Comparison of ENCODE assay signal across 8 cellular contexts in the genomic region with DNA sequence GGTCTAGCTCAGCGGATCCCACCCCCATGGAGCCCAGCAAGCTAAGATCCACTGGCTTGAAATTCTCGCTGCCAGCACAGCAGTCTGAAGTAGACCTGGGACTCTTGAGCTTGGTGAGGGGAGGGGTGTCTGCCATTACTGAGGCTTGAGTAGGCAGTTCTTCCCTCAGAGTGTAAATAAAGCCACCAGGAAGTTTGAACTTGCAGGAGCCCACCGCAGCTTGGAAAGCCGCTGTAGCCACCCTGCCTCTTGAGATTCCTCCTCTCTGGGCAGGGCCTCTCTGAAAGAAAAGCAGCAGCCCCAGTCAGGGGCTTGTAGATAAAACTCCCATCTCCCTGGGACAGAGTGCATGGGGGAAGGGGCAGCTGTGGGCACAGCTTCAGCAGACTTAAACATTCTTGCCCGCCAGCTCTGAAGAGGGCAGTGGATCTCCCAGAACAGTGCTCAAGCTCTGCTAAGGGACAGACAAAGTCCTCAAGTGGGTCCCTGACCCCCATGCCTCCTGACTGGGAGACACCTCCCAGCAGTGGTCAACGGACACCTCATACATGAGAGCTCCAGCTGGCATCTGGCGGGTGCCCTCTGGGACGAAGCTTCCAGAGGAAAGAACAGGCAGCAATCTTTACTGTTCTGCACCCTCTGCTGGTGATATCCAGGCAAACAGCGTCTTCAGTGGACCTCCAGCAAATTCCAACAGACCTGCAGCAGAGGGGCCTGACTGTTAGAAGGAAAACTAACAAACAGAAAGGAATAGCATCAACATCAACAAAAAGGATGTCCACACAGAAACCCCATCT. TPM values are rescaled to one million over a fixed set of nuclear protein-coding genes. Genes with fewer than 3 reads are reported as not detected.
DNase-seq lines count a peak whose midpoint lies in the region; ATAC-seq and TF ChIP-seq lines count a peak whose summit lies in the region.
"Not testable (repeated sequence)": the region's sequence is repeated elsewhere in the genome, so short reads cannot be mapped to it uniquely, and the experiment has no call there.

No MANE protein-coding gene starts in this region.

- H3K4me1 ChIP-seq in Peyer's patch, upper lobe of right lung: not testable (repeated sequence)

- DNase-seq in DMS 273 (lab: John Stamatoyannopoulos, UW; ENCODE audit: unreplicated experiment) (peak; percentile 26), HT1080 (ENCODE audit: low read depth) (peak; percentile 15), cardiac fibroblast (ENCODE audit: low read depth in 2 of 2) (peak; percentile 29 to 43), fibroblast of gingiva (ENCODE audit: low read depth) (peak; percentile 4), islet precursor cell (peak; percentile 61), myocyte (ENCODE audit: low read depth) (peak; percentile 5), upper lobe of right lung (peak; percentile 62)
- not testable (repeated sequence) for DNase-seq in Peyer's patch

- ATAC-seq in upper lobe of right lung = not testable (repeated sequence)

- peak overlapping the region in 3 of 4 donors; percentile 58 to 88 (median 82) for H3K27ac ChIP-seq in Peyer's patch
- H3K27ac ChIP-seq in upper lobe of right lung = not testable (repeated sequence)

- intact Hi-C loops in upper lobe of right lung (cut with DNase I) = not testable (repeated sequence)

- H3K36me3 ChIP-seq in Peyer's patch, upper lobe of right lung: not testable (repeated sequence)

- not testable (repeated sequence) for H3K9me3 ChIP-seq in Peyer's patch, upper lobe of right lung

- not testable (repeated sequence) for H3K27me3 ChIP-seq in Peyer's patch, upper lobe of right lung

- TF ChIP-seq POLR2A in Peyer's patch (IDR thresholded peaks at IDR 0.05) = not testable (repeated sequence)

- H3K4me3 ChIP-seq in Peyer's patch; cardiac fibroblast (replicated peaks in 1 of 2; ENCODE audit: low read depth in 2 of 2, low read length in 2 of 2); upper lobe of right lung: not testable (repeated sequence)

- TF ChIP-seq CTCF in Peyer's patch (IDR thresholded peaks at IDR 0.05) (peak in 3 of 6 experiments; percentile 27 to 44 (median 31)), cardiac fibroblast (IDR thresholded peaks at IDR 0.05; ENCODE audit: low read depth, low read length) (peak; percentile 29), upper lobe of right lung (IDR thresholded peaks at IDR 0.05) (peak; percentile 20)

RNA-seq across cellular contexts. Expression of a gene that starts 45.9 kb away (rescaled TPM):
- total RNA-seq in HT1080 (2014; rRNA removed; shearing (Covaris generic)) = 0.32 and 2.0 TPM in 2 replicates
- polyA plus RNA-seq in HT1080 (2015; cell fraction: cytosol; rRNA removed) = 1.6 and 2.5 TPM in 2 replicates
- 1.9 and 2.4 TPM in 2 replicates for polyA plus RNA-seq in HT1080 (2015; cell fraction: nucleus; rRNA removed)
- total RNA-seq in Peyer's patch (10 to 100 TPM in 3 of 4 donors, 1 to 10 TPM in 1; 9.9 to 33.8 (median 23.1) TPM), myocyte (3.1 and 8.7 TPM in 2 replicates), upper lobe of right lung (4.3 TPM)
- polyA plus RNA-seq in myocyte (2012) = 1.3 TPM
